Comparison of ENCODE assay signal across 12 cellular contexts in genomic region chr21:36207577-36208320, GRCh38. TPM values are rescaled to one million over a fixed set of nuclear protein-coding genes. Genes with fewer than 3 reads are reported as not detected.
DNase-seq lines count a peak whose midpoint lies in the region; ATAC-seq and TF ChIP-seq lines count a peak whose summit lies in the region.
"Had no signal": no experiment of that assay in that cellular context is flagged by ENCODE, and none has a peak within 500 bp of the region (broad histone marks: within the 10 kb centered on the region; RNA-seq: fewer than 3 reads in every experiment).

No MANE protein-coding gene starts in this region.

- peaks cover 78% of the 10 kb centered on the region for H3K4me1 ChIP-seq in PC-3 (ENCODE audit: insufficient read depth, low read length)

- H3K27ac Mint-ChIP-seq in activated CD4-positive, alpha-beta T cell treated with anti-CD3 and anti-CD28 coated beads, Interleukin-2, amount 10 ng/mL, durations not matched to agents 7 days and 5 days: no peak overlapping the region
- H3K27ac Mint-ChIP-seq in progenitor cell of endocrine pancreas: peak overlapping the region; percentile 35

- intact Hi-C loops in PC-3 (cut with micrococcal nuclease): loop anchor here (2.0 to 10.0 kb wide), 2 partner anchors 19 to 143 kb away; partner anchors contain the start of gene SETD4

- no TSS peak for BruUV-seq in PC-3 (replicated peaks; lab: Mats Ljungman, UMichigan)

- no peak overlapping the region for H3K9ac ChIP-seq in PC-3 (ENCODE audit: low read length)

- peak; percentile 6 to 11 for DNase-seq in activated CD4-positive, alpha-beta T cell treated with anti-CD3 and anti-CD28 coated beads, Interleukin-2, amount 50 U/mL, for 48 hours
- no peak for DNase-seq in activated CD4-positive, alpha-beta T cell treated with anti-CD3 and anti-CD28 coated beads, Interleukin-2, amount 10 ng/mL, durations not matched to agents 7 days and 5 days
- DNase-seq in PC-3: peak; percentile 88
- peak; percentile 1 for DNase-seq in central memory CD4-positive, alpha-beta T cell
- no peak for DNase-seq in progenitor cell of endocrine pancreas (ENCODE audit: low spot score, unreplicated experiment)
- no peak for DNase-seq in germinal center (ENCODE audit: low spot score)
- DNase-seq: GF-D8, left ventricle myocardium superior had no signal

- no peaks in the 10 kb centered on the region for H3K9me3 ChIP-seq in PC-3 (ENCODE audit: low read length)
- H3K9me3 ChIP-seq: SJSA1 had no signal

- ATAC-seq in PC-3 (peak; percentile 24), HG02973 (IDR thresholded peaks at IDR 0.05; ENCODE audit: unreplicated experiment) (no peak), esophagus mucosa (no peak)
- ATAC-seq: left ventricle myocardium superior had no signal

- H3K9me2 ChIP-seq in PC-3 (replicated peaks; ENCODE audit: low read length): no peaks in the 10 kb centered on the region

- no peaks in the 10 kb centered on the region for H3K27me3 Mint-ChIP-seq in activated CD4-positive, alpha-beta T cell treated with anti-CD3 and anti-CD28 coated beads, Interleukin-2, amount 10 ng/mL, durations not matched to agents 7 days and 5 days
- no peaks in the 10 kb centered on the region for H3K27me3 Mint-ChIP-seq in progenitor cell of endocrine pancreas

- H2AFZ ChIP-seq in PC-3 (ENCODE audit: low read length): no peak overlapping the region

- no peak overlapping the region for H3K4me3 ChIP-seq in PC-3 (ENCODE audit: low read length)
- H3K4me3 ChIP-seq: cardiac muscle cell, SJSA1 had no signal

- H3F3A ChIP-seq in PC-3 (ENCODE audit: low read length, unreplicated experiment): peaks cover 16% of the 10 kb centered on the region

- H3K36me3 ChIP-seq in PC-3 (ENCODE audit: low read depth, low read length): no peaks in the 10 kb centered on the region
- H3K36me3 ChIP-seq: cardiac muscle cell, SJSA1 had no signal

- TF ChIP-seq CTCF in PC-3 (conservative IDR thresholded peaks at IDR 0.05; ENCODE audit: low read depth, low read length) (no peak), progenitor cell of endocrine pancreas (IDR thresholded peaks at IDR 0.05; ENCODE audit: unreplicated experiment) (no peak)

- CTCF ChIA-PET in activated CD4-positive, alpha-beta T cell treated with anti-CD3 and anti-CD28 coated beads, Interleukin-2, amount 10 ng/mL, durations not matched to agents 7 days and 5 days (lab: Charles Lee): interaction anchor here (1.5 kb wide), 1 partner anchor 68 kb away, joined by 4 read pairs; no protein-coding TSS in a partner anchor
- CTCF ChIA-PET in PC-3 (lab: Charles Lee): interaction anchor here (0.7 kb wide), 1 partner anchor 1011 kb away, joined by 3 read pairs; no protein-coding TSS in a partner anchor

- peaks cover 33% of the 10 kb centered on the region for H3K36me3 Mint-ChIP-seq in activated CD4-positive, alpha-beta T cell treated with anti-CD3 and anti-CD28 coated beads, Interleukin-2, amount 10 ng/mL, durations not matched to agents 7 days and 5 days (ENCODE audit: low read depth)
- H3K36me3 Mint-ChIP-seq in progenitor cell of endocrine pancreas (ENCODE audit: insufficient read depth): peaks cover 22% of the 10 kb centered on the region

- no peaks in the 10 kb centered on the region for H4K20me1 ChIP-seq in PC-3 (ENCODE audit: low read length)

- H3K4me2 ChIP-seq in PC-3 (ENCODE audit: low read length): peak overlapping the region; percentile 1

- POLR2A ChIA-PET in activated CD4-positive, alpha-beta T cell treated with anti-CD3 and anti-CD28 coated beads, Interleukin-2, amount 10 ng/mL, durations not matched to agents 7 days and 5 days (lab: Charles Lee): no interaction called here
- POLR2A ChIA-PET in PC-3 (lab: Charles Lee; ENCODE audit: unreplicated experiment): interaction anchor here (0.6 to 0.7 kb wide), 3 partner anchors 52 to 112 kb away, joined by 3 to 12 read pairs (median 4); no protein-coding TSS in a partner anchor

- no peaks in the 10 kb centered on the region for H3K79me2 ChIP-seq in PC-3 (ENCODE audit: low read length)

- H3K27me3 ChIP-seq in PC-3 (ENCODE audit: low read length): no peaks in the 10 kb centered on the region
- H3K27me3 ChIP-seq: SJSA1 had no signal

- no peak overlapping the region for H3K4me3 Mint-ChIP-seq in activated CD4-positive, alpha-beta T cell treated with anti-CD3 and anti-CD28 coated beads, Interleukin-2, amount 10 ng/mL, durations not matched to agents 7 days and 5 days
- no peak overlapping the region for H3K4me3 Mint-ChIP-seq in progenitor cell of endocrine pancreas (ENCODE audit: low read depth)

- H3K27ac ChIP-seq in PC-3 (ENCODE audit: low read length): peak overlapping the region; percentile 61
- H3K27ac ChIP-seq: cardiac muscle cell, SJSA1 had no signal

- H3K9me3 Mint-ChIP-seq in activated CD4-positive, alpha-beta T cell treated with anti-CD3 and anti-CD28 coated beads, Interleukin-2, amount 10 ng/mL, durations not matched to agents 7 days and 5 days: no peaks in the 10 kb centered on the region
- no peaks in the 10 kb centered on the region for H3K9me3 Mint-ChIP-seq in progenitor cell of endocrine pancreas (ENCODE audit: low read depth)

- peaks cover 40% of the 10 kb centered on the region for H3K4me1 Mint-ChIP-seq in activated CD4-positive, alpha-beta T cell treated with anti-CD3 and anti-CD28 coated beads, Interleukin-2, amount 10 ng/mL, durations not matched to agents 7 days and 5 days
- H3K4me1 Mint-ChIP-seq in progenitor cell of endocrine pancreas (ENCODE audit: low read depth): peaks cover 51% of the 10 kb centered on the region

RNA-seq across cellular contexts. Expression of gene DOP1B, which starts 51.1 kb away (rescaled TPM):
- 10 to 100 TPM; 24.6 to 24.7 TPM for total RNA-seq in activated CD4-positive, alpha-beta T cell treated with anti-CD3 and anti-CD28 coated beads, Interleukin-2, amount 10 ng/mL, durations not matched to agents 7 days and 5 days
- 7.0 and 8.9 TPM in 2 replicates for total RNA-seq in PC-3 (2014; rRNA removed)
- total RNA-seq in progenitor cell of endocrine pancreas: 47.7 and 57.4 TPM in 2 replicates
- 23.8 TPM for total RNA-seq in esophagus mucosa

Comparison
In these comparisons a context has a peak if more than half of its experiments do, and no peak if none do; other contexts are left out.
1. DNase-seq: peak in activated CD4-positive, alpha-beta T cell treated with anti-CD3 and anti-CD28 coated beads, Interleukin-2, amount 50 U/mL, for 48 hours (2 of 2), PC-3 (single experiment) and central memory CD4-positive, alpha-beta T cell (single experiment); none in activated CD4-positive, alpha-beta T cell treated with anti-CD3 and anti-CD28 coated beads, Interleukin-2, amount 10 ng/mL, durations not matched to agents 7 days and 5 days (single experiment), progenitor cell of endocrine pancreas (single experiment) and germinal center (single experiment).